In genomic region chr16:70520612-70521297, GRCh38 we compare ENCODE assay signal across 1 cellular context.
TF ChIP-seq lines count a peak whose summit lies in the region.

No MANE protein-coding gene starts in this region.

TF ChIP-seq in H1, 55 proteins besides CTCF, POLR2A, EP300 and RAD21 (continued from another document):
- TF ChIP-seq CEBPB (IDR thresholded peaks at IDR 0.05; ENCODE audit: low read depth, low read length) = no peak
- no peak for TF ChIP-seq TBP (IDR thresholded peaks at IDR 0.05; ENCODE audit: low read depth, low read length)
- TF ChIP-seq BRCA1 (IDR thresholded peaks at IDR 0.05; ENCODE audit: low read depth, low read length) = no peak
- TF ChIP-seq RNF2 (IDR thresholded peaks at IDR 0.05; ENCODE audit: borderline replicate concordance, low read depth, low read length, missing control alignments, poor library complexity, severe bottlenecking) = no peak
- TF ChIP-seq GABPA (IDR thresholded peaks at IDR 0.05; ENCODE audit: borderline replicate concordance, insufficient read depth, low read length) = no peak
- TF ChIP-seq SRF (IDR thresholded peaks at IDR 0.05; ENCODE audit: low read depth, low read length) = no peak
- TF ChIP-seq TEAD4 (IDR thresholded peaks at IDR 0.05; ENCODE audit: low read depth, low read length) = no peak
- no peak for TF ChIP-seq PHF8 (conservative IDR thresholded peaks at IDR 0.05; ENCODE audit: low read depth, low read length)
- no peak for TF ChIP-seq KDM4A (IDR thresholded peaks at IDR 0.05; ENCODE audit: low read depth, low read length, severe bottlenecking)
- TF ChIP-seq POLR2AphosphoS5 (IDR thresholded peaks at IDR 0.05; ENCODE audit: low read depth, low read length) = no peak
- TF ChIP-seq CREB1 (IDR thresholded peaks at IDR 0.05) = no peak
- TF ChIP-seq EZH2 (IDR thresholded peaks at IDR 0.05; ENCODE audit: low read depth, low read length, severe bottlenecking) = no peak
- TF ChIP-seq RBBP5 (IDR thresholded peaks at IDR 0.05; ENCODE audit: borderline replicate concordance, low read depth, low read length) = no peak
TF ChIP-seq in H1: peak in this region for 0.
